ENCODE assay signal across 1 cellular context in the genomic region with DNA sequence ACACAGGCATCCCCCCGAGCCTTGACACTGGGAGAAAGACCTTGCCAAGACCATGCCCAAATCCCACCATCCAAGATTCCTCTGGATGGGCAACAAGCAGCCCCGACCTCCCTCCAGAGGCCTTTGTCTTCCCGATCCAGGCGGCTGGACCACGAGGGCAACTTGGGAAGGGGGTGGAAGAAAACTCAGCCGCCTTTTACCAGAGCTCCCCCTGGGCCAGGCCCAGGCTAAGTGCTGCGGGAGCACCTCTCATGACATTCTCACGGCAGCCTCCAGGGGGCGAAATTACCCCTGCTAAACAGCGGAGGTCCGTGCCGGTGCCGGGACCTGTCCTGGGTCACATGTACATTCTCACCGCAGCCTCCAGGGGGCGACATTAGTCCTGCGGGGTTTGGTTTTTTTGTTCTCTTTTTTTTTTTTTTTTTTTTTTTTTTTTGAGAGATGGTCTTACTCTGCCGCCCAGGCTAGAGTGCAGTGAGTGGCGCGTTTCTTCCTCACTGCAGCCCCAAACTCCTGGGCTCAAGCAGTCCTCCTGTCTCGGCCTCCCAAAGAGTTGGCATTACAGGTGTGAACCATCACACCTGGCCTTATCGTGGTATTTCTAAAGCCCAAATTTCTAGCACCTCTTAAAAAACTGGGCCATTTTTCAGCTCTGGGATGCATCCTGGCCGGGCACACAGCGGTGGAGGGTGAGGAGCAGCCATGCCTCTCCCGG.
A peak's percentile ranks its signal among the peaks of the same experiment; 100 is the strongest.
TF ChIP-seq lines count a peak whose summit lies in the region.

No MANE protein-coding gene starts in this region.

TF ChIP-seq in IMR-90, 13 proteins besides CTCF, POLR2A, EP300 and RAD21:
- TF ChIP-seq RFX5 (IDR thresholded peaks at IDR 0.05; ENCODE audit: low read depth, low read length): no peak
- peak; percentile 70 for TF ChIP-seq SMC3 (IDR thresholded peaks at IDR 0.05; ENCODE audit: low read depth, low read length)
- no peak for TF ChIP-seq FOS (IDR thresholded peaks at IDR 0.05; ENCODE audit: low read depth, low read length)
- TF ChIP-seq MXI1 (IDR thresholded peaks at IDR 0.05; ENCODE audit: borderline replicate concordance, low read depth, low read length): 0 out of 2 replicates have a peak, but pooled peaks have one; percentile 26
- TF ChIP-seq, protein P1, sequence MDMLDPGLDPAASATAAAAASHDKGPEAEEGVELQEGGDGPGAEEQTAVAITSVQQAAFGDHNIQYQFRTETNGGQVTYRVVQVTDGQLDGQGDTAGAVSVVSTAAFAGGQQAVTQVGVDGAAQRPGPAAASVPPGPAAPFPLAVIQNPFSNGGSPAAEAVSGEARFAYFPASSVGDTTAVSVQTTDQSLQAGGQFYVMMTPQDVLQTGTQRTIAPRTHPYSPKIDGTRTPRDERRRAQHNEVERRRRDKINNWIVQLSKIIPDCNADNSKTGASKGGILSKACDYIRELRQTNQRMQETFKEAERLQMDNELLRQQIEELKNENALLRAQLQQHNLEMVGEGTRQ (IDR thresholded peaks at IDR 0.05; ENCODE audit: low read depth, low read length): peak; percentile 91
- peak; percentile 80 for TF ChIP-seq BHLHE40 (IDR thresholded peaks at IDR 0.05; ENCODE audit: low read depth, low read length)
